1 cellular context compared by ENCODE assay signal in the genomic region with DNA sequence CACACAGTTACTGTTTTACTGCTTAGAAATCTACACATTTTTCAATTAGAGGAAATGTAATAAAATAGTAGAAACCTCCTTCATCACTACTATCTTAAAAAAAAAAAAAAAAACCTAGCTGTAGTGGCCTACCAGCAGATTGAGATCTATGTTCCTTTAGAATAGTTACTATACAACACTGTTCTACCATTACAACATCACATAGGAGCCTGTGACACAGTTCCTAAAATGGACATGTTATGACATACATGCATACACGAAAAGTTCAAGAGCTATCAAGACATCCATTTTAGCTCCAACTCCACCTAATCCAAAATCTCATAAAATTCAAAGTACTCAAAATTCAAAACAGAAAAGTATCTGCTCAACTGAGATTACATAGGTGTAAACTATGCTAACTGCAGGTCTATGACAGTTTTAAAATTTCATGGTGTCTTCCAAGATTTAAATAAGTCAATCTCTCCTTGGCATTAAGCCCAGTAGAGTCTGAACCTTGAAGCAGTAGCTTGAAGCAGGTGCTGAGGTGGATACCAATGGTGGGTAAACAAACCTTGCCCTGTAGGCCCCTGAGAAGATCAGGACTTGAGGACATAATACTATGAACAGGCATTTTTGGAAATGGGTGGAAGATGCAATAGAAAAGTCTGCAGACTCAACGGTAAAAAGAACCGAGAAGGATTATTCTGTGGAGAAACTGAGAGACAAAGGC.
TF ChIP-seq lines count a peak whose summit lies in the region.

No MANE protein-coding gene starts in this region.

TF ChIP-seq in GM12878, 131 proteins besides CTCF, POLR2A, EP300 and RAD21:
- TF ChIP-seq NBN (IDR thresholded peaks at IDR 0.05): no peak
- TF ChIP-seq BACH1 (IDR thresholded peaks at IDR 0.05; ENCODE audit: borderline replicate concordance): no peak
- TF ChIP-seq IRF4 (IDR thresholded peaks at IDR 0.05; ENCODE audit: low read depth, low read length): no peak
- TF ChIP-seq HCFC1 (IDR thresholded peaks at IDR 0.05; ENCODE audit: low read length): no peak
- no peak for TF ChIP-seq FOXM1 (IDR thresholded peaks at IDR 0.05; ENCODE audit: low read depth, low read length)
- TF ChIP-seq, protein P1, sequence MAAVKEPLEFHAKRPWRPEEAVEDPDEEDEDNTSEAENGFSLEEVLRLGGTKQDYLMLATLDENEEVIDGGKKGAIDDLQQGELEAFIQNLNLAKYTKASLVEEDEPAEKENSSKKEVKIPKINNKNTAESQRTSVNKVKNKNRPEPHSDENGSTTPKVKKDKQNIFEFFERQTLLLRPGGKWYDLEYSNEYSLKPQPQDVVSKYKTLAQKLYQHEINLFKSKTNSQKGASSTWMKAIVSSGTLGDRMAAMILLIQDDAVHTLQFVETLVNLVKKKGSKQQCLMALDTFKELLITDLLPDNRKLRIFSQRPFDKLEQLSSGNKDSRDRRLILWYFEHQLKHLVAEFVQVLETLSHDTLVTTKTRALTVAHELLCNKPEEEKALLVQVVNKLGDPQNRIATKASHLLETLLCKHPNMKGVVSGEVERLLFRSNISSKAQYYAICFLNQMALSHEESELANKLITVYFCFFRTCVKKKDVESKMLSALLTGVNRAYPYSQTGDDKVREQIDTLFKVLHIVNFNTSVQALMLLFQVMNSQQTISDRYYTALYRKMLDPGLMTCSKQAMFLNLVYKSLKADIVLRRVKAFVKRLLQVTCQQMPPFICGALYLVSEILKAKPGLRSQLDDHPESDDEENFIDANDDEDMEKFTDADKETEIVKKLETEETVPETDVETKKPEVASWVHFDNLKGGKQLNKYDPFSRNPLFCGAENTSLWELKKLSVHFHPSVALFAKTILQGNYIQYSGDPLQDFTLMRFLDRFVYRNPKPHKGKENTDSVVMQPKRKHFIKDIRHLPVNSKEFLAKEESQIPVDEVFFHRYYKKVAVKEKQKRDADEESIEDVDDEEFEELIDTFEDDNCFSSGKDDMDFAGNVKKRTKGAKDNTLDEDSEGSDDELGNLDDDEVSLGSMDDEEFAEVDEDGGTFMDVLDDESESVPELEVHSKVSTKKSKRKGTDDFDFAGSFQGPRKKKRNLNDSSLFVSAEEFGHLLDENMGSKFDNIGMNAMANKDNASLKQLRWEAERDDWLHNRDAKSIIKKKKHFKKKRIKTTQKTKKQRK (IDR thresholded peaks at IDR 0.05; ENCODE audit: low read depth, low read length): no peak
- TF ChIP-seq, protein P2, sequence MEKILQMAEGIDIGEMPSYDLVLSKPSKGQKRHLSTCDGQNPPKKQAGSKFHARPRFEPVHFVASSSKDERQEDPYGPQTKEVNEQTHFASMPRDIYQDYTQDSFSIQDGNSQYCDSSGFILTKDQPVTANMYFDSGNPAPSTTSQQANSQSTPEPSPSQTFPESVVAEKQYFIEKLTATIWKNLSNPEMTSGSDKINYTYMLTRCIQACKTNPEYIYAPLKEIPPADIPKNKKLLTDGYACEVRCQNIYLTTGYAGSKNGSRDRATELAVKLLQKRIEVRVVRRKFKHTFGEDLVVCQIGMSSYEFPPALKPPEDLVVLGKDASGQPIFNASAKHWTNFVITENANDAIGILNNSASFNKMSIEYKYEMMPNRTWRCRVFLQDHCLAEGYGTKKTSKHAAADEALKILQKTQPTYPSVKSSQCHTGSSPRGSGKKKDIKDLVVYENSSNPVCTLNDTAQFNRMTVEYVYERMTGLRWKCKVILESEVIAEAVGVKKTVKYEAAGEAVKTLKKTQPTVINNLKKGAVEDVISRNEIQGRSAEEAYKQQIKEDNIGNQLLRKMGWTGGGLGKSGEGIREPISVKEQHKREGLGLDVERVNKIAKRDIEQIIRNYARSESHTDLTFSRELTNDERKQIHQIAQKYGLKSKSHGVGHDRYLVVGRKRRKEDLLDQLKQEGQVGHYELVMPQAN (conservative IDR thresholded peaks at IDR 0.05): no peak
- TF ChIP-seq NFYA (IDR thresholded peaks at IDR 0.05; ENCODE audit: borderline replicate concordance, low read depth, low read length): no peak
